ENCODE assay signal across 8 cellular contexts in genomic region chr1:39576016-39576657, GRCh38. TPM values are rescaled to one million over a fixed set of nuclear protein-coding genes. Genes with fewer than 3 reads are reported as not detected.
DNase-seq lines count a peak whose midpoint lies in the region; ATAC-seq and TF ChIP-seq lines count a peak whose summit lies in the region.

No MANE protein-coding gene starts in this region.

- H3K36me3 ChIP-seq in CD4-positive, alpha-beta memory T cell (ENCODE audit: insufficient read depth, low read length), result peaks cover 14% of the 10 kb centered on the region
- H3K36me3 ChIP-seq in mesodermal cell (ENCODE audit: control insufficient read depth, insufficient read depth, low read length), result peaks cover 45% of the 10 kb centered on the region
- H3K36me3 ChIP-seq in testis (ENCODE audit: low read depth, missing control alignments), result no peaks in the 10 kb centered on the region

- no peak for TF ChIP-seq CTCF in HL-60 (IDR thresholded peaks at IDR 0.05; ENCODE audit: insufficient read depth, low read length)
- TF ChIP-seq CTCF in testis (IDR thresholded peaks at IDR 0.05), result no peak

- peak; percentile 36 for ATAC-seq in GM21360 (IDR thresholded peaks at IDR 0.05; ENCODE audit: unreplicated experiment)
- ATAC-seq in activated CD4-positive, alpha-beta T cell treated with anti-CD3 and anti-CD28 coated beads for 36 hours, result peak; percentile 27
- peak; percentile 38 for ATAC-seq in effector memory CD8-positive, alpha-beta T cell (replicated peaks)

- peaks cover 17 to 40% of the 10 kb centered on the region in 2 donors for H3K36me3 Mint-ChIP-seq in CD4-positive, alpha-beta memory T cell
- H3K36me3 Mint-ChIP-seq in activated CD4-positive, alpha-beta T cell treated with anti-CD3 and anti-CD28 coated beads for 36 hours (ENCODE audit: low read depth), result peaks cover 45% of the 10 kb centered on the region
- H3K36me3 Mint-ChIP-seq in effector memory CD8-positive, alpha-beta T cell (ENCODE audit: insufficient read depth), result peaks cover 43% of the 10 kb centered on the region

- CTCF ChIA-PET in CD4-positive, alpha-beta memory T cell (lab: Charles Lee; ENCODE audit: partially characterized antibody), result interaction anchor here (0.9 to 1.9 kb wide), 5 partner anchors 9 to 78 kb away, joined by 3 to 5 read pairs (median 4); no protein-coding TSS in a partner anchor
- CTCF ChIA-PET in activated CD4-positive, alpha-beta T cell treated with anti-CD3 and anti-CD28 coated beads for 36 hours (lab: Charles Lee), result interaction anchor here (0.7 to 2.6 kb wide), 7 partner anchors 8 to 89 kb away, joined by 3 to 11 read pairs (median 3); no protein-coding TSS in a partner anchor

- intact Hi-C loops in CD4-positive, alpha-beta memory T cell (cut with micrococcal nuclease), result loop anchor here (2.0 to 5.0 kb wide), 4 partner anchors 17 to 1401 kb away; partner anchors contain the start of genes CAP1 and CTPS1
- intact Hi-C loops in activated CD4-positive, alpha-beta T cell treated with anti-CD3 and anti-CD28 coated beads for 36 hours (cut with DNase I, micrococcal nuclease), result loop anchor here in 1 of 2 experiments (1.0 to 10.0 kb wide), 10 partner anchors 17 to 1881 kb away; partner anchors contain the start of genes AKIRIN1, CAP1, CDCA8 and MYCBP
- intact Hi-C loops in testis (cut with DNase I; ENCODE audit: low total_unique reads), result no loop called here

- POLR2A ChIA-PET in CD4-positive, alpha-beta memory T cell (lab: Charles Lee; ENCODE audit: partially characterized antibody), result interaction anchor here (0.9 to 4.3 kb wide), 12 partner anchors 11 to 703 kb away, joined by 3 to 40 read pairs (median 4); partner anchors contain the start of genes HPCAL4, MYCBP and PPIE
- POLR2A ChIA-PET in activated CD4-positive, alpha-beta T cell treated with anti-CD3 and anti-CD28 coated beads for 36 hours (lab: Charles Lee), result interaction anchor here (0.6 to 1.6 kb wide), 3 partner anchors 30 to 257 kb away, joined by 3 to 6 read pairs (median 4); no protein-coding TSS in a partner anchor

- no peaks in the 10 kb centered on the region for H3K27me3 Mint-ChIP-seq in CD4-positive, alpha-beta memory T cell
- no peaks in the 10 kb centered on the region for H3K27me3 Mint-ChIP-seq in activated CD4-positive, alpha-beta T cell treated with anti-CD3 and anti-CD28 coated beads for 36 hours
- H3K27me3 Mint-ChIP-seq in effector memory CD8-positive, alpha-beta T cell, result no peaks in the 10 kb centered on the region

- DNase-seq in CD4-positive, alpha-beta memory T cell, result peak; percentile 28 to 52 (median 40)
- DNase-seq in HL-60 (ENCODE audit: low read depth in 1 of 2, low spot score in 1 of 2), result no peak
- DNase-seq in activated CD4-positive, alpha-beta T cell treated with anti-CD3 and anti-CD28 coated beads for 36 hours, result peak; percentile 45
- peak; percentile 26 to 33 (median 28) for DNase-seq in effector memory CD8-positive, alpha-beta T cell
- DNase-seq in testis, result peak; percentile 33
- DNase-seq in amniotic stem cell (lab: John Stamatoyannopoulos, UW), result no peak

- peak overlapping the region; percentile 31 to 87 for H3K4me3 ChIP-seq in CD4-positive, alpha-beta memory T cell (ENCODE audit: low read length in 2 of 2)
- H3K4me3 ChIP-seq in HL-60 (replicated peaks; ENCODE audit: insufficient read depth, low read length) (peak overlapping the region; percentile 87), mesodermal cell (ENCODE audit: extremely low read depth, insufficient read depth, low read length, poor library complexity, severe bottlenecking) (peak overlapping the region; percentile 80), testis (peak overlapping the region; percentile 91 to 96)

- peak overlapping the region; percentile 90 to 99 (median 92) for H3K4me3 Mint-ChIP-seq in CD4-positive, alpha-beta memory T cell
- H3K4me3 Mint-ChIP-seq in activated CD4-positive, alpha-beta T cell treated with anti-CD3 and anti-CD28 coated beads for 36 hours, result peak overlapping the region; percentile 90
- peak overlapping the region; percentile 91 to 92 for H3K4me3 Mint-ChIP-seq in effector memory CD8-positive, alpha-beta T cell

- no peaks in the 10 kb centered on the region for H3K9me3 ChIP-seq in CD4-positive, alpha-beta memory T cell (ENCODE audit: control insufficient read depth in 1 of 2, low read length in 2 of 2)
- H3K9me3 ChIP-seq in mesodermal cell (ENCODE audit: control insufficient read depth, low read length) (no peaks in the 10 kb centered on the region), testis (no peaks in the 10 kb centered on the region)

- H3K27ac Mint-ChIP-seq in CD4-positive, alpha-beta memory T cell, result peak overlapping the region; percentile 86 to 98 (median 95)
- H3K27ac Mint-ChIP-seq in activated CD4-positive, alpha-beta T cell treated with anti-CD3 and anti-CD28 coated beads for 36 hours, result peak overlapping the region; percentile 90
- peak overlapping the region; percentile 92 for H3K27ac Mint-ChIP-seq in effector memory CD8-positive, alpha-beta T cell

- WGBS in mesodermal cell (ENCODE audit: insufficient coverage in 2 of 2), 2 experiments, result 0 to 1% methylated on average over 52 to 69 of the region's 87 CpGs
- 0 to 1% methylated on average over 45 to 79 of the region's 87 CpGs for WGBS in testis, 2 donors

- no peak for TF ChIP-seq POLR2A in testis (IDR thresholded peaks at IDR 0.05)

- peak overlapping the region; percentile 76 for H3K27ac ChIP-seq in CD4-positive, alpha-beta memory T cell (ENCODE audit: low read depth, low read length)
- H3K27ac ChIP-seq in HL-60 (replicated peaks) (peak overlapping the region; percentile 83), mesodermal cell (ENCODE audit: low read depth, low read length, severe bottlenecking) (peak overlapping the region; percentile 74), testis (peak overlapping the region; percentile 79 to 95)

- peaks cover 27 to 41% (median 34%) of the 10 kb centered on the region in 4 donors for H3K4me1 Mint-ChIP-seq in CD4-positive, alpha-beta memory T cell
- H3K4me1 Mint-ChIP-seq in activated CD4-positive, alpha-beta T cell treated with anti-CD3 and anti-CD28 coated beads for 36 hours, result peaks cover 37% of the 10 kb centered on the region
- H3K4me1 Mint-ChIP-seq in effector memory CD8-positive, alpha-beta T cell (ENCODE audit: low read depth in 2 of 2), result peaks cover 23 to 31% of the 10 kb centered on the region in 2 donors

- no peaks in the 10 kb centered on the region for H3K9me3 Mint-ChIP-seq in CD4-positive, alpha-beta memory T cell
- H3K9me3 Mint-ChIP-seq in activated CD4-positive, alpha-beta T cell treated with anti-CD3 and anti-CD28 coated beads for 36 hours (ENCODE audit: low read depth), result no peaks in the 10 kb centered on the region
- no peaks in the 10 kb centered on the region for H3K9me3 Mint-ChIP-seq in effector memory CD8-positive, alpha-beta T cell

- H3K4me1 ChIP-seq in CD4-positive, alpha-beta memory T cell (ENCODE audit: insufficient read depth, low read length), result peaks cover 32% of the 10 kb centered on the region
- H3K4me1 ChIP-seq in mesodermal cell (ENCODE audit: control insufficient read depth, insufficient read depth, low read length, poor library complexity, severe bottlenecking) (peaks cover 20% of the 10 kb centered on the region), testis (peaks cover 14% of the 10 kb centered on the region)

- H3K27me3 ChIP-seq in CD4-positive, alpha-beta memory T cell (ENCODE audit: insufficient read depth, low read length), result no peaks in the 10 kb centered on the region
- H3K27me3 ChIP-seq in HL-60 (ENCODE audit: insufficient read depth, poor library complexity, severe bottlenecking), result no peaks in the 10 kb centered on the region
- no peaks in the 10 kb centered on the region for H3K27me3 ChIP-seq in testis

RNA-seq across cellular contexts. Expression of gene PABPC4, which starts 0.5 kb away (rescaled TPM):
- total RNA-seq in CD4-positive, alpha-beta memory T cell, result 100 to 1,000 TPM; 240 TPM
- polyA plus RNA-seq in CD4-positive, alpha-beta memory T cell, result 10 to 100 TPM; 17.2 to 40.5 TPM
- 100 to 1,000 TPM; 322 to 330 TPM for total RNA-seq in activated CD4-positive, alpha-beta T cell treated with anti-CD3 and anti-CD28 coated beads for 36 hours
- polyA plus RNA-seq in mesodermal cell (2013, experiment 1 of 2), result 131 TPM
- 148 TPM for polyA plus RNA-seq in mesodermal cell (2013, experiment 2 of 2)
- 100 to 1,000 TPM; 407 to 411 TPM for total RNA-seq in testis
- 229 TPM for polyA plus RNA-seq in testis (ENCODE audit: insufficient read depth, low read depth, low replicate concordance)

Comparison
In these comparisons a context has a peak if more than half of its experiments do, and no peak if none do; other contexts are left out.
1. DNase-seq: peak in CD4-positive, alpha-beta memory T cell (5 of 5), activated CD4-positive, alpha-beta T cell treated with anti-CD3 and anti-CD28 coated beads for 36 hours (single experiment), effector memory CD8-positive, alpha-beta T cell (3 of 3) and testis (single experiment); none in HL-60 (0 of 2) and amniotic stem cell (single experiment).
2. Peak in every context shown above with its lines, with median percentiles within 50 percentile points of each other: H3K27ac ChIP-seq, H3K4me3 ChIP-seq, H3K27ac Mint-ChIP-seq, H3K4me3 Mint-ChIP-seq and ATAC-seq.